Comparison of ENCODE assay signal across 8 cellular contexts in the genomic region with DNA sequence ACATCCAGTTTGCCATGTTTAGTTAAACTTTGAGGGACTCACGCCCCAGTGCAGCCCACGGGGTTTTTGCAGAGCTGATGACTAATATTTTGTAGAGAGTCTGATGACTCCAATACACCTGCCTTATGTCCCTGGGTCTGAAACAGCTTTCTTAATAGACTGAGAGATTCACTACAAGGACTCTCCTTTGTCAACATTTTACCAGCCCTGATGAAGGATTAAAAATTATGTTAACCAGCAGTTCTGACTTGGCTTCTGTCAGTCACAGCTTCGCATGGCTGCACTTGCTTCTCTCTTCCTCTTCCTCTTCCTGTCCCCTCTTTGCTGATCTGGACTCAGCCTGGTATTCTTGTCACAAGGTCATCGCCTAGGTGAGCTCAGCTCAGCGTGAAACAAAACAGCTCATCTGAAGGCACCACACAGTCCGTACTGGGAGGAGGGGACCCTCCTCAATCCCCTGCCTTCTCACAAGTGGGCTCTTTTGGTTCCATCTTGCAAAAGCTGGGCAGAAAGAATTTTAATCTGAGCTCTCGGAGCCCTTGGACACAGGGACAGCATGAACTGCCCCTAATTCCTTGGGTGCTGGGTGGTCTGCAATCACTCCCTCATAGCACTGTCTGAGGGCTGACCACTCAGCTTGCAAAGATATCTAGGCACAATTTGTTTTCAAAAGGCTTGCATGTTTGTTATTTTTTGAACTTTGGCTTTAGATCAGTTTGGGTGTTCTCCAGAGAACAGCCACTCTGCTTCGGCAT. TPM values are rescaled to one million over a fixed set of nuclear protein-coding genes. Genes with fewer than 3 reads are reported as not detected.
DNase-seq lines count a peak whose midpoint lies in the region; ATAC-seq and TF ChIP-seq lines count a peak whose summit lies in the region.

No MANE protein-coding gene starts in this region.

- no peak overlapping the region for H3K4me3 ChIP-seq in left lung

- H3K27ac ChIP-seq in left lung (no peak overlapping the region), RWPE1 (no peak overlapping the region)

- DNase-seq in Right ventricle myocardium superior (no peak), cardiac septum (ENCODE audit: low spot score) (no peak), SKM-1 treated with dmso at 0.1 percent for 144 hours (lab: John Stamatoyannopoulos, UW; ENCODE audit: unreplicated experiment) (peak; percentile 24), left lung (no peak), medulla oblongata (ENCODE audit: extremely low spot score) (no peak), left colon (no peak), RWPE1 (ENCODE audit: low spot score) (no peak)

- TF ChIP-seq CTCF in left lung (IDR thresholded peaks at IDR 0.05) (no peak), RWPE1 (conservative IDR thresholded peaks at IDR 0.05; ENCODE audit: low read depth) (no peak)

- no peaks in the 10 kb centered on the region for H3K9me3 ChIP-seq in left lung

- no peaks in the 10 kb centered on the region for H3K27me3 ChIP-seq in left lung

- CTCF ChIA-PET in RWPE1 (lab: Yijun Ruan, JAX) = interaction anchor here (0.6 kb wide), 2 partner anchors 30 to 133 kb away, joined by 3 to 4 read pairs; no protein-coding TSS in a partner anchor

- H3K36me3 ChIP-seq in left lung = no peaks in the 10 kb centered on the region

- peaks cover 0 to 15% of the 10 kb centered on the region in 2 donors for H3K4me1 ChIP-seq in left lung

- peak; percentile 25 for ATAC-seq in Right ventricle myocardium superior (ENCODE audit: poor library complexity)
- ATAC-seq in HG02973 (IDR thresholded peaks at IDR 0.05; ENCODE audit: unreplicated experiment) = peak; percentile 62
- peak; percentile 8 for ATAC-seq in left lung
- ATAC-seq in left colon = no peak

- POLR2A ChIA-PET in RWPE1 (lab: Yijun Ruan, JAX; ENCODE audit: low non-redundant PET) = no interaction called here

- intact Hi-C loops in Right ventricle myocardium superior (cut with DNase I) = no loop called here
- intact Hi-C loops in cardiac septum (cut with DNase I) = no loop called here
- intact Hi-C loops in left lung (cut with DNase I) = no loop called here
- intact Hi-C loops in left colon (cut with DNase I, micrococcal nuclease) = loop anchor here in 1 of 2 donors (5.0 kb wide), 1 partner anchor 115 kb away; no protein-coding TSS in a partner anchor

RNA-seq across cellular contexts. Expression of a gene that starts 38.1 kb away (rescaled TPM):
- 0.27 TPM for total RNA-seq in Right ventricle myocardium superior
- 0.13 TPM for total RNA-seq in cardiac septum
- 1 to 10 TPM; 1.3 to 4.5 TPM for total RNA-seq in left lung
- total RNA-seq in left colon = 10 to 100 TPM in 1 of 2 donors, 1 to 10 TPM in 1; 3.8 to 10.2 TPM
